Comparison of ENCODE assay signal across 8 cellular contexts in the genomic region with DNA sequence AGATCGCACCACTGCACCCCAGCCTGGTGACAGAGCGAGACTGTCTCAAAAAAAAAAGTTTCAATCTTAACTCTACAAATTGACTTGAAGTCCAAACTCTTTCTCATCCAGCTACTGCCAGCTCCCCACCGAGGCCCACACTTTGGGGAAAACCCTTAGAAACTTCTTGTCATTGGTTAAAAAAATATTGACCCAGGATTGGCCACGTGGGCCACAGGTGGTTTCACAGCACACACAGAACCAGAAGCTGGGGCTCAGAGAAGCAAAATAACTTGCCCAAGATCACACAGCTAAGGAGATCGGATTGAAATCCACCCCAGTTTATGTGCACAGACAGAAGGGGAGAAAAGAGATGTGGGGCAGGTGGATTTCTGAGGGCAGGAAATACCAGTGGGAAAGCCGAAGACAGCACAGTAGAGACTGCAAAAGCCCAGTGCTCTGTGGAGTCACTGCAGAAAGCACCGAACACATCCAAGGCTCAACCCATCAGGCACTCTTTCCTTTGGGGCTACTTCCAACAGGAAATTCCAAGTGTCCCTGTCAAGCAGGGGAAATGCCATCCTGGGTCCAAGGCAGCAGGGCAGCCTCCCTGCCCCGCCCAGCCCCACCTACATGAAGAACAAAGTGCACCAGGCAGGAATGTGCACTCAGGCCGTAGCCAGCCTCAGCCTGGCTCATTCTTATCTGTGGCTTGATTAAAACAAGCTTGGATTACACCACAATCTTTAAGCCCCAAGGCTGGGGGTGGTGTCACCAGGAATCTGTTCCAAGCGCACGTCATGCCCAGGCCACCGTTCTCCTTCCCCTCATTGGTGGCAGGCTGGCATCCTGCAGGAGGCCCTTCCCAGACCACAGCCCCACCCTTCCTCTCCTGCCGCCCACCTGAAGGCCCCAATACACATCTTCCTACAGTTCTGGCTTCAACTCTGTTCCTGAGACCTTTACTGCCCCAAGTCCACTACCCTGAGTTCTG.
A peak's percentile ranks its signal among the peaks of the same experiment; 100 is the strongest.
DNase-seq lines count a peak whose midpoint lies in the region; ATAC-seq lines count a peak whose summit lies in the region.

No MANE protein-coding gene starts in this region.

- H3K9me3 Mint-ChIP-seq in CD4-positive, CD25-positive, alpha-beta regulatory T cell, result no peaks in the 10 kb centered on the region
- no peaks in the 10 kb centered on the region for H3K9me3 Mint-ChIP-seq in CD4-positive, alpha-beta memory T cell

- no peak overlapping the region for H3K4me3 ChIP-seq in CD4-positive, CD25-positive, alpha-beta regulatory T cell (ENCODE audit: low read depth, low read length)
- peak overlapping the region; percentile 4 to 47 for H3K4me3 ChIP-seq in duodenal mucosa (ENCODE audit: low read depth in 1 of 2, low read length in 2 of 2)
- no peak overlapping the region for H3K4me3 ChIP-seq in CD4-positive, alpha-beta memory T cell (ENCODE audit: low read length in 2 of 2)

- H3K27ac Mint-ChIP-seq in CD4-positive, CD25-positive, alpha-beta regulatory T cell, result peak overlapping the region in 2 of 3 donors; percentile 52 to 78
- H3K27ac Mint-ChIP-seq in CD4-positive, alpha-beta memory T cell, result peak overlapping the region in 3 of 7 donors; percentile 54 to 65 (median 64)

- CTCF ChIA-PET in CD4-positive, alpha-beta memory T cell (lab: Charles Lee; ENCODE audit: partially characterized antibody), result no interaction called here

- H3K9ac ChIP-seq in duodenal mucosa (ENCODE audit: low read depth in 1 of 2, low read length in 2 of 2), result peak overlapping the region; percentile 40 to 62

- H3K36me3 ChIP-seq in CD4-positive, CD25-positive, alpha-beta regulatory T cell (ENCODE audit: control insufficient read depth, insufficient read depth, low read length), result no peaks in the 10 kb centered on the region
- no peaks in the 10 kb centered on the region for H3K36me3 ChIP-seq in duodenal mucosa (ENCODE audit: control insufficient read depth in 1 of 2, insufficient read depth in 2 of 2, low read length in 2 of 2)
- no peaks in the 10 kb centered on the region for H3K36me3 ChIP-seq in CD4-positive, alpha-beta memory T cell (ENCODE audit: insufficient read depth, low read length)

- peaks cover 7% of the 10 kb centered on the region for H3K4me1 ChIP-seq in CD4-positive, CD25-positive, alpha-beta regulatory T cell (ENCODE audit: control insufficient read depth, insufficient read depth, low read length, poor library complexity, severe bottlenecking)
- peaks cover 88 to 90% of the 10 kb centered on the region in 2 donors for H3K4me1 ChIP-seq in duodenal mucosa (ENCODE audit: control insufficient read depth in 1 of 2, insufficient read depth in 2 of 2, low read length in 2 of 2)
- peaks cover 5% of the 10 kb centered on the region for H3K4me1 ChIP-seq in CD4-positive, alpha-beta memory T cell (ENCODE audit: insufficient read depth, low read length)

- H3K27me3 Mint-ChIP-seq in CD4-positive, CD25-positive, alpha-beta regulatory T cell, result no peaks in the 10 kb centered on the region
- no peaks in the 10 kb centered on the region for H3K27me3 Mint-ChIP-seq in CD4-positive, alpha-beta memory T cell

- H3K9me3 ChIP-seq in CD4-positive, CD25-positive, alpha-beta regulatory T cell (ENCODE audit: control insufficient read depth in 2 of 2, low read length in 2 of 2), result no peaks in the 10 kb centered on the region
- no peaks in the 10 kb centered on the region for H3K9me3 ChIP-seq in duodenal mucosa (ENCODE audit: control insufficient read depth in 1 of 2, low read length in 2 of 2)
- H3K9me3 ChIP-seq in CD4-positive, alpha-beta memory T cell (ENCODE audit: control insufficient read depth in 1 of 2, low read length in 2 of 2), result no peaks in the 10 kb centered on the region

- intact Hi-C loops in CD4-positive, alpha-beta memory T cell (cut with micrococcal nuclease), result no loop called here

- H3K27ac ChIP-seq in CD4-positive, CD25-positive, alpha-beta regulatory T cell (ENCODE audit: insufficient read depth, low read length, poor library complexity, severe bottlenecking), result no peak overlapping the region
- H3K27ac ChIP-seq in duodenal mucosa (ENCODE audit: low read depth, low read length), result peak overlapping the region; percentile 91
- H3K27ac ChIP-seq in CD4-positive, alpha-beta memory T cell (ENCODE audit: low read depth, low read length), result no peak overlapping the region

- no peak overlapping the region for H3K4me3 Mint-ChIP-seq in CD4-positive, CD25-positive, alpha-beta regulatory T cell
- no peak overlapping the region for H3K4me3 Mint-ChIP-seq in CD4-positive, alpha-beta memory T cell

- H3K36me3 Mint-ChIP-seq in CD4-positive, CD25-positive, alpha-beta regulatory T cell, result no peaks in the 10 kb centered on the region
- H3K36me3 Mint-ChIP-seq in CD4-positive, alpha-beta memory T cell, result peaks cover 6 to 7% of the 10 kb centered on the region in 2 donors

- no peak for ATAC-seq in CD4-positive, CD25-positive, alpha-beta regulatory T cell (ENCODE audit: low read depth in 2 of 2)
- ATAC-seq in HG03565 (IDR thresholded peaks at IDR 0.05; ENCODE audit: unreplicated experiment), result no peak

- POLR2A ChIA-PET in CD4-positive, alpha-beta memory T cell (lab: Charles Lee; ENCODE audit: partially characterized antibody), result no interaction called here

- no peaks in the 10 kb centered on the region for H3K27me3 ChIP-seq in CD4-positive, CD25-positive, alpha-beta regulatory T cell (ENCODE audit: control insufficient read depth, insufficient read depth, low read length)
- H3K27me3 ChIP-seq in duodenal mucosa (ENCODE audit: control insufficient read depth in 1 of 2, insufficient read depth in 2 of 2, low read length in 2 of 2), result no peaks in the 10 kb centered on the region
- H3K27me3 ChIP-seq in CD4-positive, alpha-beta memory T cell (ENCODE audit: insufficient read depth, low read length), result no peaks in the 10 kb centered on the region

- peaks cover 0 to 53% (median 24%) of the 10 kb centered on the region in 4 donors for H3K4me1 Mint-ChIP-seq in CD4-positive, CD25-positive, alpha-beta regulatory T cell
- peaks cover 10 to 28% (median 20%) of the 10 kb centered on the region in 4 donors for H3K4me1 Mint-ChIP-seq in CD4-positive, alpha-beta memory T cell

- no peak for DNase-seq in CD4-positive, CD25-positive, alpha-beta regulatory T cell
- DNase-seq in NCI-H460 (ENCODE audit: extremely low read depth, low read depth) (peak; percentile 15), non-pigmented ciliary epithelial cell (ENCODE audit: low read depth) (peak; percentile 76), iPS-NIHi7 (ENCODE audit: extremely low spot score) (no peak), foreskin melanocyte (no peak)
- no peak for DNase-seq in CD4-positive, alpha-beta memory T cell

Comparison
In these comparisons a context has a peak if more than half of its experiments do, and no peak if none do; other contexts are left out.
1. DNase-seq: peak in NCI-H460 (single experiment) and non-pigmented ciliary epithelial cell (single experiment); none in CD4-positive, CD25-positive, alpha-beta regulatory T cell (0 of 3), iPS-NIHi7 (single experiment), foreskin melanocyte (single experiment) and CD4-positive, alpha-beta memory T cell (0 of 5).
2. H3K4me3 ChIP-seq: peak in duodenal mucosa (2 of 2); none in CD4-positive, CD25-positive, alpha-beta regulatory T cell (single experiment) and CD4-positive, alpha-beta memory T cell (0 of 2).